Comparison of ENCODE assay signal across 1 cellular context in the genomic region with DNA sequence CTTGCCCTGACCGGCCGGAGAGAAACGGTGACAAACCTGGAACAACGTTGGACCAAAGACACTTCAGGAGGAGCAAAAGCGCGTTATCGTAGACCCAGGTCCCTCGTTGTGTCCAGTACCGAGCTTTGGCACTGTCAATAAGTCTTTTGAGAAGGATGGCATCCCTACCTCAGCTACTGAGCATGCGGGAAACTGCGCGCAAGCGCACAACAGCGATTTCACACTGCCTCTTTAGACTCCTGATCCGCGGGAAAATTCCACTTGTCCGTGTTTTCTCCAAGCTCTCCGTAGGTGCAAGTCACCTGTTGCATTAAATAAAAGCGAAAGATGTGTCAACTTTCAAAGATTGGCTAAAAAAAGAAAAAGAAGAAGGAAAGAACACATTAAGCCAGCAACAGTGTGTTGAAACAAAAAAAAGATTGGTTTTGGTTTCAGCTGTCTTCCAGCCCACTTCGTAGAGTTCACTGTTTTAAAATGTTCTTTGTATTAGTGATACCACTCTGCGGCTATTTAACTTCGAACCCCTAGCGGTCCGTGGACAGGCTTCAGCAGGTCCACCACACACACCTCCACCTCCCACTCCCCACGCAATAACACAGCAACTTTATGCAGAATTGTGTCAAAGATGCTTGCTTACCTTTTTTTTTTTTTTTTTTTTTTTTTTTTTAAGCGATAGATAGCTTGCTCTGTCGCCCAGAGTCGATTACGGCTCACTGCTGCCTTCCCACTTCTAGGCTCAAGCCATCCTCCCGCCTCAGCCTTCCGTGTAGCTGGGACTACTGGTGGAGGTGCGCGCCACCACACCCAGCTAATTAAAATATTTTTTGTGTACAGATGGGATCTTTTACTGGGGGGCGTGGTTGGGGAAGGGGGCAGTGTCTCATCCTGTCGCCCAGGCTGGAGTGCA.
A peak's percentile ranks its signal among the peaks of the same experiment; 100 is the strongest.
TF ChIP-seq lines count a peak whose summit lies in the region.

A gene with protein sequence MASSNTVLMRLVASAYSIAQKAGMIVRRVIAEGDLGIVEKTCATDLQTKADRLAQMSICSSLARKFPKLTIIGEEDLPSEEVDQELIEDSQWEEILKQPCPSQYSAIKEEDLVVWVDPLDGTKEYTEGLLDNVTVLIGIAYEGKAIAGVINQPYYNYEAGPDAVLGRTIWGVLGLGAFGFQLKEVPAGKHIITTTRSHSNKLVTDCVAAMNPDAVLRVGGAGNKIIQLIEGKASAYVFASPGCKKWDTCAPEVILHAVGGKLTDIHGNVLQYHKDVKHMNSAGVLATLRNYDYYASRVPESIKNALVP (minus strand): TSS at position 139 of the 907 bp plus-strand sequence. CDS start 9,942 bp downstream, outside the sequence.

TF ChIP-seq in HepG2, 621 proteins besides CTCF, POLR2A, EP300 and RAD21 (continued from another document and continues in another):
- TF ChIP-seq, protein P1, sequence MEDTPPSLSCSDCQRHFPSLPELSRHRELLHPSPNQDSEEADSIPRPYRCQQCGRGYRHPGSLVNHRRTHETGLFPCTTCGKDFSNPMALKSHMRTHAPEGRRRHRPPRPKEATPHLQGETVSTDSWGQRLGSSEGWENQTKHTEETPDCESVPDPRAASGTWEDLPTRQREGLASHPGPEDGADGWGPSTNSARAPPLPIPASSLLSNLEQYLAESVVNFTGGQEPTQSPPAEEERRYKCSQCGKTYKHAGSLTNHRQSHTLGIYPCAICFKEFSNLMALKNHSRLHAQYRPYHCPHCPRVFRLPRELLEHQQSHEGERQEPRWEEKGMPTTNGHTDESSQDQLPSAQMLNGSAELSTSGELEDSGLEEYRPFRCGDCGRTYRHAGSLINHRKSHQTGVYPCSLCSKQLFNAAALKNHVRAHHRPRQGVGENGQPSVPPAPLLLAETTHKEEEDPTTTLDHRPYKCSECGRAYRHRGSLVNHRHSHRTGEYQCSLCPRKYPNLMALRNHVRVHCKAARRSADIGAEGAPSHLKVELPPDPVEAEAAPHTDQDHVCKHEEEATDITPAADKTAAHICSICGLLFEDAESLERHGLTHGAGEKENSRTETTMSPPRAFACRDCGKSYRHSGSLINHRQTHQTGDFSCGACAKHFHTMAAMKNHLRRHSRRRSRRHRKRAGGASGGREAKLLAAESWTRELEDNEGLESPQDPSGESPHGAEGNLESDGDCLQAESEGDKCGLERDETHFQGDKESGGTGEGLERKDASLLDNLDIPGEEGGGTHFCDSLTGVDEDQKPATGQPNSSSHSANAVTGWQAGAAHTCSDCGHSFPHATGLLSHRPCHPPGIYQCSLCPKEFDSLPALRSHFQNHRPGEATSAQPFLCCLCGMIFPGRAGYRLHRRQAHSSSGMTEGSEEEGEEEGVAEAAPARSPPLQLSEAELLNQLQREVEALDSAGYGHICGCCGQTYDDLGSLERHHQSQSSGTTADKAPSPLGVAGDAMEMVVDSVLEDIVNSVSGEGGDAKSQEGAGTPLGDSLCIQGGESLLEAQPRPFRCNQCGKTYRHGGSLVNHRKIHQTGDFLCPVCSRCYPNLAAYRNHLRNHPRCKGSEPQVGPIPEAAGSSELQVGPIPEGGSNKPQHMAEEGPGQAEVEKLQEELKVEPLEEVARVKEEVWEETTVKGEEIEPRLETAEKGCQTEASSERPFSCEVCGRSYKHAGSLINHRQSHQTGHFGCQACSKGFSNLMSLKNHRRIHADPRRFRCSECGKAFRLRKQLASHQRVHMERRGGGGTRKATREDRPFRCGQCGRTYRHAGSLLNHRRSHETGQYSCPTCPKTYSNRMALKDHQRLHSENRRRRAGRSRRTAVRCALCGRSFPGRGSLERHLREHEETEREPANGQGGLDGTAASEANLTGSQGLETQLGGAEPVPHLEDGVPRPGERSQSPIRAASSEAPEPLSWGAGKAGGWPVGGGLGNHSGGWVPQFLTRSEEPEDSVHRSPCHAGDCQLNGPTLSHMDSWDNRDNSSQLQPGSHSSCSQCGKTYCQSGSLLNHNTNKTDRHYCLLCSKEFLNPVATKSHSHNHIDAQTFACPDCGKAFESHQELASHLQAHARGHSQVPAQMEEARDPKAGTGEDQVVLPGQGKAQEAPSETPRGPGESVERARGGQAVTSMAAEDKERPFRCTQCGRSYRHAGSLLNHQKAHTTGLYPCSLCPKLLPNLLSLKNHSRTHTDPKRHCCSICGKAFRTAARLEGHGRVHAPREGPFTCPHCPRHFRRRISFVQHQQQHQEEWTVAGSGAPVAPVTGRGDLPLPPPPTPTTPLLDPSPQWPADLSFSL (CRISPR knock-in tag; IDR thresholded peaks at IDR 0.05), result no peak
- no peak for TF ChIP-seq ZNF878 (CRISPR knock-in tag; IDR thresholded peaks at IDR 0.05)
- TF ChIP-seq, protein P2, sequence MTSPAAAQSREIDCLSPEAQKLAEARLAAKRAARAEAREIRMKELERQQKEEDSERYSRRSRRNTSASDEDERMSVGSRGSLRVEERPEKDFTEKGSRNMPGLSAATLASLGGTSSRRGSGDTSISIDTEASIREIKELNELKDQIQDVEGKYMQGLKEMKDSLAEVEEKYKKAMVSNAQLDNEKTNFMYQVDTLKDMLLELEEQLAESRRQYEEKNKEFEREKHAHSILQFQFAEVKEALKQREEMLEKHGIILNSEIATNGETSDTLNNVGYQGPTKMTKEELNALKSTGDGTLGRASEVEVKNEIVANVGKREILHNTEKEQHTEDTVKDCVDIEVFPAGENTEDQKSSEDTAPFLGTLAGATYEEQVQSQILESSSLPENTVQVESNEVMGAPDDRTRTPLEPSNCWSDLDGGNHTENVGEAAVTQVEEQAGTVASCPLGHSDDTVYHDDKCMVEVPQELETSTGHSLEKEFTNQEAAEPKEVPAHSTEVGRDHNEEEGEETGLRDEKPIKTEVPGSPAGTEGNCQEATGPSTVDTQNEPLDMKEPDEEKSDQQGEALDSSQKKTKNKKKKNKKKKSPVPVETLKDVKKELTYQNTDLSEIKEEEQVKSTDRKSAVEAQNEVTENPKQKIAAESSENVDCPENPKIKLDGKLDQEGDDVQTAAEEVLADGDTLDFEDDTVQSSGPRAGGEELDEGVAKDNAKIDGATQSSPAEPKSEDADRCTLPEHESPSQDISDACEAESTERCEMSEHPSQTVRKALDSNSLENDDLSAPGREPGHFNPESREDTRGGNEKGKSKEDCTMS (CRISPR knock-in tag; conservative IDR thresholded peaks at IDR 0.05), result no peak
- TF ChIP-seq, protein P3, sequence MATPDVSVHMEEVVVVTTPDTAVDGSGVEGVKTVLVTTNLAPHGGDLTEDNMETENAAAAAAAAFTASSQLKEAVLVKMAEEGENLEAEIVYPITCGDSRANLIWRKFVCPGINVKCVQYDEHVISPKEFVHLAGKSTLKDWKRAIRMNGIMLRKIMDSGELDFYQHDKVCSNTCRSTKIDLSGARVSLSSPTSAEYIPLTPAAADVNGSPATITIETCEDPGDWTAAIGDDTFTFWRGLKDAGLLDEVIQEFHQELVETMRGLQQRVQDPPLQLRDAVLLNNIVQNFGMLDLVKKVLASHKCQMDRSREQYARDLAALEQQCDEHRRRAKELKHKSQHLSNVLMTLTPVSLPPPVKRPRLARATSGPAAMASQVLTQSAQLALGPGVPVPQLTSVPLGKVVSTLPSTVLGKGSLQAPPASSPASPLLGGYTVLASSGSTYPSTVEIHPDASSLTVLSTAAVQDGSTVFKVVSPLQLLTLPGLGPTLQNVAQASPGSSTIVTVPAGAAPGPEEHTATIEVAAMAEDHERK (CRISPR knock-in tag; IDR thresholded peaks at IDR 0.05; ENCODE audit: low read depth), result no peak
- TF ChIP-seq, protein P4, sequence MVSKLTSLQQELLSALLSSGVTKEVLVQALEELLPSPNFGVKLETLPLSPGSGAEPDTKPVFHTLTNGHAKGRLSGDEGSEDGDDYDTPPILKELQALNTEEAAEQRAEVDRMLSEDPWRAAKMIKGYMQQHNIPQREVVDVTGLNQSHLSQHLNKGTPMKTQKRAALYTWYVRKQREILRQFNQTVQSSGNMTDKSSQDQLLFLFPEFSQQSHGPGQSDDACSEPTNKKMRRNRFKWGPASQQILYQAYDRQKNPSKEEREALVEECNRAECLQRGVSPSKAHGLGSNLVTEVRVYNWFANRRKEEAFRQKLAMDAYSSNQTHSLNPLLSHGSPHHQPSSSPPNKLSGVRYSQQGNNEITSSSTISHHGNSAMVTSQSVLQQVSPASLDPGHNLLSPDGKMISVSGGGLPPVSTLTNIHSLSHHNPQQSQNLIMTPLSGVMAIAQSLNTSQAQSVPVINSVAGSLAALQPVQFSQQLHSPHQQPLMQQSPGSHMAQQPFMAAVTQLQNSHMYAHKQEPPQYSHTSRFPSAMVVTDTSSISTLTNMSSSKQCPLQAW (CRISPR knock-in tag; IDR thresholded peaks at IDR 0.05), result peak; percentile 90
- TF ChIP-seq POLR2AphosphoS5 (IDR thresholded peaks at IDR 0.05; ENCODE audit: low read depth, low read length), result peak; percentile 97
- no peak for TF ChIP-seq KLF13 (CRISPR knock-in tag; IDR thresholded peaks at IDR 0.05)
- TF ChIP-seq CBFB (CRISPR knock-in tag; IDR thresholded peaks at IDR 0.05), result no peak
- TF ChIP-seq BHLHE40 (IDR thresholded peaks at IDR 0.05; ENCODE audit: low read length), result no peak
- TF ChIP-seq ZNF552 (CRISPR knock-in tag; IDR thresholded peaks at IDR 0.05; ENCODE audit: borderline replicate concordance), result no peak; the same call in 1 of the 2 replicates
- peak; percentile 54; the same call in 1 of the 2 replicates for TF ChIP-seq ZFP1 (CRISPR knock-in tag; IDR thresholded peaks at IDR 0.05)
- TF ChIP-seq TP53 (CRISPR knock-in tag; conservative IDR thresholded peaks at IDR 0.05), result no peak
- TF ChIP-seq, protein P5, sequence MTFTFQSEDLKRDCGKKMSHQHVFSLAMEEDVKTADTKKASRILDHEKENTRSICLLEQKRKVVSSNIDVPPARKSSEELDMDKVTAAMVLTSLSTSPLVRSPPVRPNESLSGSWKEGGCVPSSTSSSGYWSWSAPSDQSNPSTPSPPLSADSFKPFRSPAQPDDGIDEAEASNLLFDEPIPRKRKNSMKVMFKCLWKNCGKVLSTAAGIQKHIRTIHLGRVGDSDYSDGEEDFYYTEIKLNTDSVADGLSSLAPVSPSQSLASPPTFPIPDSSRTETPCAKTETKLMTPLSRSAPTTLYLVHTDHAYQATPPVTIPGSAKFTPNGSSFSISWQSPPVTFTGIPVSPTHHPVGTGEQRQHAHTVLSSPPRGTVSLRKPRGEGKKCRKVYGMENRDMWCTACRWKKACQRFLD (CRISPR knock-in tag; IDR thresholded peaks at IDR 0.05; ENCODE audit: borderline replicate concordance), result peak; percentile 48; the same call in 1 of the 2 replicates
- TF ChIP-seq, protein P6, sequence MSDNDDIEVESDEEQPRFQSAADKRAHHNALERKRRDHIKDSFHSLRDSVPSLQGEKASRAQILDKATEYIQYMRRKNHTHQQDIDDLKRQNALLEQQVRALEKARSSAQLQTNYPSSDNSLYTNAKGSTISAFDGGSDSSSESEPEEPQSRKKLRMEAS (IDR thresholded peaks at IDR 0.05), result peak; percentile 72
- TF ChIP-seq, protein P7, sequence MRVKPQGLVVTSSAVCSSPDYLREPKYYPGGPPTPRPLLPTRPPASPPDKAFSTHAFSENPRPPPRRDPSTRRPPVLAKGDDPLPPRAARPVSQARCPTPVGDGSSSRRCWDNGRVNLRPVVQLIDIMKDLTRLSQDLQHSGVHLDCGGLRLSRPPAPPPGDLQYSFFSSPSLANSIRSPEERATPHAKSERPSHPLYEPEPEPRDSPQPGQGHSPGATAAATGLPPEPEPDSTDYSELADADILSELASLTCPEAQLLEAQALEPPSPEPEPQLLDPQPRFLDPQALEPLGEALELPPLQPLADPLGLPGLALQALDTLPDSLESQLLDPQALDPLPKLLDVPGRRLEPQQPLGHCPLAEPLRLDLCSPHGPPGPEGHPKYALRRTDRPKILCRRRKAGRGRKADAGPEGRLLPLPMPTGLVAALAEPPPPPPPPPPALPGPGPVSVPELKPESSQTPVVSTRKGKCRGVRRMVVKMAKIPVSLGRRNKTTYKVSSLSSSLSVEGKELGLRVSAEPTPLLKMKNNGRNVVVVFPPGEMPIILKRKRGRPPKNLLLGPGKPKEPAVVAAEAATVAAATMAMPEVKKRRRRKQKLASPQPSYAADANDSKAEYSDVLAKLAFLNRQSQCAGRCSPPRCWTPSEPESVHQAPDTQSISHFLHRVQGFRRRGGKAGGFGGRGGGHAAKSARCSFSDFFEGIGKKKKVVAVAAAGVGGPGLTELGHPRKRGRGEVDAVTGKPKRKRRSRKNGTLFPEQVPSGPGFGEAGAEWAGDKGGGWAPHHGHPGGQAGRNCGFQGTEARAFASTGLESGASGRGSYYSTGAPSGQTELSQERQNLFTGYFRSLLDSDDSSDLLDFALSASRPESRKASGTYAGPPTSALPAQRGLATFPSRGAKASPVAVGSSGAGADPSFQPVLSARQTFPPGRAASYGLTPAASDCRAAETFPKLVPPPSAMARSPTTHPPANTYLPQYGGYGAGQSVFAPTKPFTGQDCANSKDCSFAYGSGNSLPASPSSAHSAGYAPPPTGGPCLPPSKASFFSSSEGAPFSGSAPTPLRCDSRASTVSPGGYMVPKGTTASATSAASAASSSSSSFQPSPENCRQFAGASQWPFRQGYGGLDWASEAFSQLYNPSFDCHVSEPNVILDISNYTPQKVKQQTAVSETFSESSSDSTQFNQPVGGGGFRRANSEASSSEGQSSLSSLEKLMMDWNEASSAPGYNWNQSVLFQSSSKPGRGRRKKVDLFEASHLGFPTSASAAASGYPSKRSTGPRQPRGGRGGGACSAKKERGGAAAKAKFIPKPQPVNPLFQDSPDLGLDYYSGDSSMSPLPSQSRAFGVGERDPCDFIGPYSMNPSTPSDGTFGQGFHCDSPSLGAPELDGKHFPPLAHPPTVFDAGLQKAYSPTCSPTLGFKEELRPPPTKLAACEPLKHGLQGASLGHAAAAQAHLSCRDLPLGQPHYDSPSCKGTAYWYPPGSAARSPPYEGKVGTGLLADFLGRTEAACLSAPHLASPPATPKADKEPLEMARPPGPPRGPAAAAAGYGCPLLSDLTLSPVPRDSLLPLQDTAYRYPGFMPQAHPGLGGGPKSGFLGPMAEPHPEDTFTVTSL (CRISPR knock-in tag; IDR thresholded peaks at IDR 0.05; ENCODE audit: borderline replicate concordance), result no peak; the same call in 1 of the 2 replicates
- peak; percentile 71 for TF ChIP-seq FOXK1 (CRISPR knock-in tag; IDR thresholded peaks at IDR 0.05; ENCODE audit: borderline replicate concordance, low read depth)
- no peak for TF ChIP-seq SCMH1 (CRISPR knock-in tag; IDR thresholded peaks at IDR 0.05; ENCODE audit: borderline replicate concordance)
- no peak for TF ChIP-seq RFX3 (CRISPR knock-in tag; IDR thresholded peaks at IDR 0.05)
- TF ChIP-seq ZNF670 (CRISPR knock-in tag; IDR thresholded peaks at IDR 0.05; ENCODE audit: borderline replicate concordance), result no peak
- TF ChIP-seq JARID2 (CRISPR knock-in tag; IDR thresholded peaks at IDR 0.05; ENCODE audit: insufficient replicate concordance), result no peak
- TF ChIP-seq, protein P8, sequence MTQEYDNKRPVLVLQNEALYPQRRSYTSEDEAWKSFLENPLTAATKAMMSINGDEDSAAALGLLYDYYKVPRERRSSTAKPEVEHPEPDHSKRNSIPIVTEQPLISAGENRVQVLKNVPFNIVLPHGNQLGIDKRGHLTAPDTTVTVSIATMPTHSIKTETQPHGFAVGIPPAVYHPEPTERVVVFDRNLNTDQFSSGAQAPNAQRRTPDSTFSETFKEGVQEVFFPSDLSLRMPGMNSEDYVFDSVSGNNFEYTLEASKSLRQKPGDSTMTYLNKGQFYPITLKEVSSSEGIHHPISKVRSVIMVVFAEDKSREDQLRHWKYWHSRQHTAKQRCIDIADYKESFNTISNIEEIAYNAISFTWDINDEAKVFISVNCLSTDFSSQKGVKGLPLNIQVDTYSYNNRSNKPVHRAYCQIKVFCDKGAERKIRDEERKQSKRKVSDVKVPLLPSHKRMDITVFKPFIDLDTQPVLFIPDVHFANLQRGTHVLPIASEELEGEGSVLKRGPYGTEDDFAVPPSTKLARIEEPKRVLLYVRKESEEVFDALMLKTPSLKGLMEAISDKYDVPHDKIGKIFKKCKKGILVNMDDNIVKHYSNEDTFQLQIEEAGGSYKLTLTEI (CRISPR knock-in tag; conservative IDR thresholded peaks at IDR 0.05), result no peak
- TF ChIP-seq NR2F1 (CRISPR knock-in tag; IDR thresholded peaks at IDR 0.05), result no peak
- TF ChIP-seq ZBTB20 (CRISPR knock-in tag; IDR thresholded peaks at IDR 0.05; ENCODE audit: borderline replicate concordance, low read depth), result peak; percentile 57; the same call in 1 of the 2 replicates
- TF ChIP-seq DNMT1 (CRISPR knock-in tag; IDR thresholded peaks at IDR 0.05), result no peak
- TF ChIP-seq ZBTB7B (CRISPR knock-in tag; IDR thresholded peaks at IDR 0.05), result peak; percentile 27; the same call in 1 of the 2 replicates
